In the genomic region with DNA sequence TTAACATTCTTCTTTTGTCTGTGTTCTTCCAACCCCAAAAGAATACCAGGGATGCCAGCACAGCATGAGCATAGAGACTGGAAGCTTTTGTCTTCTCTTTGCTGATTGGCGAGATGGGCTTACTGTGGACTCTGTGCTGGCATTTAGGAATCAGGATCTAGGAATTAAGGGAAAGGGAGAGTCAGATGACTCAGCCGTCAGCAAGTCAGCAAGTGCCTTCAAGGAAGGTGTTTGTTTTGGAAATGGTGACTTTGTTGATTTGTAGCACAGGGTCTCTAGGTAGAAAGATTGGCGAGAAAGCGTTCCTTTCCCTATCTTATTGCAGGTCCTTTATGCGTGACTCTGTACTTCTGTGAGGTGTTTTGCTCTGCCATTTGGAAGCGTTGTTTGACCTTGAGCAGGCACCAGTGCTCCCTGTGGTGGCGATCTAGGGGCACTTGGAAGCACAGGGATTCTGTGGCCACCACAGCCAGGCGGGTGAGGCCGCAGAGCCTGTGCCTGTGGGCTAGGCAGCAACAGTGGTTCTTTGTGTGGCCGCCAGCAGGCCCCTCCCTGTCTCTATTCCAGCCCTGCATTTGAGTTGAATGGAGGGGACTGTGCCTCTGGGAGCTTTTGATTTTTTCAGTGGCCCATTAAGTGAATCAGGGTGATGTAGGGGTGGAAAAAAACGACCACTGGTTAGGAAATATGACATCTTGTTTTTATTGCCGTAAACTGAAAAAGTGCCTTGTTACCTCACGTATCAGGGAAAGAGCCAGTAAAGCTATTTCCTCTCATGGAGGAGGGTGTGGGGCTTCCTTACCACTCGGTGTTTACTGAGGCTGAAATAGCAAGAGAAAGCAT, we compare ENCODE assay signal across 10 cellular contexts. TPM values are rescaled to one million over a fixed set of nuclear protein-coding genes. Genes with fewer than 3 reads are reported as not detected.
A peak's percentile ranks its signal among the peaks of the same experiment; 100 is the strongest.
DNase-seq lines count a peak whose midpoint lies in the region; ATAC-seq lines count a peak whose summit lies in the region.
"Had no signal": no experiment of that assay in that cellular context is flagged by ENCODE, and none has a peak within 500 bp of the region (broad histone marks: within the 10 kb centered on the region; RNA-seq: fewer than 3 reads in every experiment).

No MANE protein-coding gene starts in this region.

- H3K36me3 Mint-ChIP-seq in natural killer cell treated with Interleukin-12 subunit alpha and Interleukin-12 subunit beta and Interleukin-15 and Interleukin-18, amount 100 ng/mL, for 72 hours: peaks cover 7% of the 10 kb centered on the region

- H3K27ac ChIP-seq in BLaER1 treated with 17β-estradiol and CSF1 and Interleukin-3, amounts not matched to agents 10 nM and 100 nM: peak overlapping the region in 10 of 11 experiments; percentile 15 to 83 (median 72); a peak in 19 of 22 replicates
- H3K27ac ChIP-seq: VCaP had no signal

- peaks cover 18 to 80% (median 33%) of the 10 kb centered on the region in 11 experiments; a peak in 21 of 22 replicates for H3K36me3 ChIP-seq in BLaER1 treated with 17β-estradiol and CSF1 and Interleukin-3, amounts not matched to agents 10 nM and 100 nM
- H3K36me3 ChIP-seq in adipocyte (ENCODE audit: control insufficient read depth, insufficient read depth, low read length, severe bottlenecking): peaks cover 88% of the 10 kb centered on the region

- peaks cover 41 to 86% (median 83%) of the 10 kb centered on the region in 10 experiments for H3K4me1 ChIP-seq in BLaER1 treated with 17β-estradiol and CSF1 and Interleukin-3, amounts not matched to agents 10 nM and 100 nM
- peaks cover 20% of the 10 kb centered on the region for H3K4me1 ChIP-seq in adipocyte (ENCODE audit: control insufficient read depth, insufficient read depth, low read length)

- no peaks in the 10 kb centered on the region for H3K9me3 ChIP-seq in BLaER1 treated with 17β-estradiol and CSF1 and Interleukin-3, amounts not matched to agents 10 nM and 100 nM (replicated peaks in 1 of 11)
- H3K9me3 ChIP-seq in adipocyte (ENCODE audit: control insufficient read depth, low read length): no peaks in the 10 kb centered on the region

- no peak overlapping the region for H3K4me3 Mint-ChIP-seq in natural killer cell treated with Interleukin-12 subunit alpha and Interleukin-12 subunit beta and Interleukin-15 and Interleukin-18, amount 100 ng/mL, for 72 hours

- no peaks in the 10 kb centered on the region for H3K4me1 Mint-ChIP-seq in natural killer cell treated with Interleukin-12 subunit alpha and Interleukin-12 subunit beta and Interleukin-15 and Interleukin-18, amount 100 ng/mL, for 72 hours (ENCODE audit: low read depth in 2 of 2)

- H3K27ac Mint-ChIP-seq in natural killer cell treated with Interleukin-12 subunit alpha and Interleukin-12 subunit beta and Interleukin-15 and Interleukin-18, amount 100 ng/mL, for 72 hours: no peak overlapping the region

- peak overlapping the region in 4 of 10 experiments; percentile 9 to 44 (median 13); a peak in 4 of 20 replicates for H3K4me3 ChIP-seq in BLaER1 treated with 17β-estradiol and CSF1 and Interleukin-3, amounts not matched to agents 10 nM and 100 nM
- no peak overlapping the region for H3K4me3 ChIP-seq in adipocyte (ENCODE audit: low read length)

- H3K27me3 Mint-ChIP-seq in natural killer cell treated with Interleukin-12 subunit alpha and Interleukin-12 subunit beta and Interleukin-15 and Interleukin-18, amount 100 ng/mL, for 72 hours: no peaks in the 10 kb centered on the region

- H4K20me1 ChIP-seq in BLaER1 treated with 17β-estradiol and CSF1 and Interleukin-3, amounts not matched to agents 10 nM and 100 nM: peaks cover 0 to 3% (median 0%) of the 10 kb centered on the region in 11 experiments; a peak in 3 of 22 replicates

- H3K4me2 ChIP-seq in BLaER1 treated with 17β-estradiol and CSF1 and Interleukin-3, amounts not matched to agents 10 nM and 100 nM: peak overlapping the region; percentile 69 to 97 (median 88)

- H3K9ac ChIP-seq in BLaER1 treated with 17β-estradiol and CSF1 and Interleukin-3, amounts not matched to agents 10 nM and 100 nM: peak overlapping the region in 10 of 11 experiments; percentile 32 to 75 (median 58); a peak in 20 of 22 replicates
- H3K9ac ChIP-seq in adipocyte (ENCODE audit: low read length): no peak overlapping the region

- peak; percentile 51 for ATAC-seq in Right ventricle myocardium superior (ENCODE audit: poor library complexity)
- no peak for ATAC-seq in natural killer cell treated with Interleukin-12 subunit alpha and Interleukin-12 subunit beta and Interleukin-15 and Interleukin-18, amount 100 ng/mL, for 72 hours

- H3K27me3 ChIP-seq in BLaER1 treated with 17β-estradiol and CSF1 and Interleukin-3, amounts not matched to agents 10 nM and 100 nM: no peaks in the 10 kb centered on the region
- no peaks in the 10 kb centered on the region for H3K27me3 ChIP-seq in adipocyte (replicated peaks; ENCODE audit: control insufficient read depth, insufficient read depth, low read length)

- peak; percentile 72 for DNase-seq in adipocyte (ENCODE audit: low read depth)
- DNase-seq in Right ventricle myocardium superior: no peak
- DNase-seq in nucleus accumbens (lab: John Stamatoyannopoulos, UW): peak in 54 of 56 donors; percentile 22 to 95 (median 84)
- no peak for DNase-seq in SW 1271 (lab: John Stamatoyannopoulos, UW)
- DNase-seq in activated CD4-positive, alpha-beta T cell treated with anti-CD3 and anti-CD28 coated beads, Interleukin-2, amount 50 U/mL, for 1 hour: no peak
- no peak for DNase-seq in mucosa of gallbladder (ENCODE audit: low spot score)
- no peak for DNase-seq in natural killer cell treated with Interleukin-12 subunit alpha and Interleukin-12 subunit beta and Interleukin-15 and Interleukin-18, amount 100 ng/mL, for 72 hours (ENCODE audit: low spot score)
- DNase-seq: NCI-H1417 treated with DMSO at 0.1 percent for 48 hours had no signal

- no peaks in the 10 kb centered on the region for H3K9me3 Mint-ChIP-seq in natural killer cell treated with Interleukin-12 subunit alpha and Interleukin-12 subunit beta and Interleukin-15 and Interleukin-18, amount 100 ng/mL, for 72 hours

- intact Hi-C loops in Right ventricle myocardium superior (cut with DNase I): no loop called here

RNA-seq across cellular contexts. Expression of gene FAN1, which starts 19.0 kb away (rescaled TPM):
- total RNA-seq in Right ventricle myocardium superior (25.1 TPM), mucosa of gallbladder (22.2 TPM)
- total RNA-seq in natural killer cell treated with Interleukin-12 subunit alpha and Interleukin-12 subunit beta and Interleukin-15 and Interleukin-18, amount 100 ng/mL, for 72 hours: 10 to 100 TPM; 12.6 to 23.8 TPM

Comparison
In these comparisons a context has a peak if more than half of its experiments do, and no peak if none do; other contexts are left out.
1. DNase-seq: peak in adipocyte (single experiment) and nucleus accumbens (54 of 56); none in Right ventricle myocardium superior (single experiment), SW 1271 (0 of 2), activated CD4-positive, alpha-beta T cell treated with anti-CD3 and anti-CD28 coated beads, Interleukin-2, amount 50 U/mL, for 1 hour (single experiment), mucosa of gallbladder (single experiment) and natural killer cell treated with Interleukin-12 subunit alpha and Interleukin-12 subunit beta and Interleukin-15 and Interleukin-18, amount 100 ng/mL, for 72 hours (single experiment).